In genomic region chr3:38121451-38121831, GRCh38 we compare ENCODE assay signal across 1 cellular context.
TF ChIP-seq lines count a peak whose summit lies in the region.

No MANE protein-coding gene starts in this region.

TF ChIP-seq in K562, 482 proteins besides CTCF, POLR2A, EP300 and RAD21:
- TF ChIP-seq JUN (IDR thresholded peaks at IDR 0.05; ENCODE audit: borderline replicate concordance, low read depth, low read length) (no peak), JUN (CRISPR knock-in tag; IDR thresholded peaks at IDR 0.05; ENCODE audit: borderline replicate concordance) (no peak), POLR2G (IDR thresholded peaks at IDR 0.05; ENCODE audit: low read depth, low read length) (peak; percentile 50; the same call in 1 of the 2 replicates), ZBTB49 (CRISPR knock-in tag; IDR thresholded peaks at IDR 0.05; ENCODE audit: borderline replicate concordance) (no peak)
TF ChIP-seq in K562: peak in this region for 1.
